Comparison of ENCODE assay signal across 27 cellular contexts in the genomic region with DNA sequence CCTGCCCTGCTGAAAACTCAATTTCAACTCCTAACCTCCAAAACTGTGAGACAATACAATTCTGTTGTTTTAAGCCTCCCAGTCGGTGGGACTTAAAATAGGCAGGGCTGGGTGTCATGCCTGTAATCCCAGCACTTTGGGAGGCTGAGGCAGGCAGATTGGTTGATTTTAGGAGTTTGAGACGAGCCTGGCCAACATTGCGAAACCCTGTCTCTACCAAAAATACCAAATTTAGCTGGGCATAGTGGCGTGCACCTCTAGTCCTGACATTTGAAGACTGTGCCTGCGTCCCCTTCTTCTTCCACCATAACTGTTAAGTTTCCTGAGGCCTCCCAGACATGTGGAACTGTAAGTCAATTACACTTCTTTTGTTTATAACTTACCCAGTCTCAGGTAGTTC.
"Had no signal": no experiment of that assay in that cellular context is flagged by ENCODE, and none has a peak within 500 bp of the region (broad histone marks: within the 10 kb centered on the region; RNA-seq: fewer than 3 reads in every experiment).

No MANE protein-coding gene starts in this region.

- H3K36me3 ChIP-seq: neutrophil, pancreas, stomach, thoracic aorta, thyroid gland, tibial nerve, upper lobe of left lung, uterus had no signal

- H3K4me3 ChIP-seq: pancreas, psoas muscle, skin epidermis, smooth muscle cell, stomach, thoracic aorta, thyroid gland, tibial nerve, upper lobe of left lung, uterus had no signal

- H3K9me3 ChIP-seq: neutrophil, pancreas, psoas muscle, thyroid gland, upper lobe of left lung, uterus had no signal

- H3K4me3 Mint-ChIP-seq: naive thymus-derived CD4-positive, alpha-beta T cell; natural killer cell; nephron; stimulated activated effector memory CD8-positive, alpha-beta T cell treated with anti-CD3 and anti-CD28 coated beads, Interleukin-12 subunit alpha, Interleukin-12 subunit beta, amount 100 ng/mL, for 72 hours; stimulated activated naive B cell treated with anti-CD40 and anti-IgM and Interleukin-4, amounts not matched to agents 10 μg/mL and 1 μg/mL and 100 μg/mL, for 72 hours; stimulated activated naive CD8-positive, alpha-beta T cell treated with anti-CD3 and anti-CD28 coated beads, Interleukin-15, Interleukin-2, amounts not matched to agents 100 ng/mL and 50 ng/mL, for 24 hours had no signal

- H3K9me3 Mint-ChIP-seq: natural killer cell; stimulated activated naive CD8-positive, alpha-beta T cell treated with anti-CD3 and anti-CD28 coated beads, Interleukin-15, Interleukin-2, amounts not matched to agents 100 ng/mL and 50 ng/mL, for 24 hours had no signal

- H3K4me1 Mint-ChIP-seq: natural killer cell; nephron; stimulated activated effector memory CD8-positive, alpha-beta T cell treated with anti-CD3 and anti-CD28 coated beads, Interleukin-12 subunit alpha, Interleukin-12 subunit beta, amount 100 ng/mL, for 72 hours had no signal

- H3K27me3 Mint-ChIP-seq: naive thymus-derived CD4-positive, alpha-beta T cell; progenitor cell of endocrine pancreas; stimulated activated naive B cell treated with anti-CD40 and anti-IgM and Interleukin-4, amounts not matched to agents 10 μg/mL and 1 μg/mL and 100 μg/mL, for 72 hours; stimulated activated naive CD8-positive, alpha-beta T cell treated with anti-CD3 and anti-CD28 coated beads, Interleukin-15, Interleukin-2, amounts not matched to agents 100 ng/mL and 50 ng/mL, for 24 hours had no signal

- H3K4me2 ChIP-seq: smooth muscle cell had no signal

- H3K27ac Mint-ChIP-seq: natural killer cell; nephron; progenitor cell of endocrine pancreas; stimulated activated effector memory CD8-positive, alpha-beta T cell treated with anti-CD3 and anti-CD28 coated beads, Interleukin-12 subunit alpha, Interleukin-12 subunit beta, amount 100 ng/mL, for 72 hours; stimulated activated naive B cell treated with anti-CD40 and anti-IgM and Interleukin-4, amounts not matched to agents 10 μg/mL and 1 μg/mL and 100 μg/mL, for 72 hours; stimulated activated naive CD8-positive, alpha-beta T cell treated with anti-CD3 and anti-CD28 coated beads, Interleukin-15, Interleukin-2, amounts not matched to agents 100 ng/mL and 50 ng/mL, for 24 hours had no signal

- H3K36me3 Mint-ChIP-seq: natural killer cell; stimulated activated effector memory CD8-positive, alpha-beta T cell treated with anti-CD3 and anti-CD28 coated beads, Interleukin-12 subunit alpha, Interleukin-12 subunit beta, amount 100 ng/mL, for 72 hours had no signal

- H3K27ac ChIP-seq: neutrophil, pancreas, psoas muscle, skin epidermis, stomach, thoracic aorta, thyroid gland, tibial nerve, upper lobe of left lung, uterus had no signal

- H3K27me3 ChIP-seq: neutrophil, pancreas, stomach, thyroid gland, tibial nerve, upper lobe of left lung, uterus had no signal

- FAIRE-seq: pancreas had no signal

- ATAC-seq: naive thymus-derived CD4-positive, alpha-beta T cell; natural killer cell; pancreas; psoas muscle; right cardiac atrium; sciatic nerve; stimulated activated effector memory CD8-positive, alpha-beta T cell treated with anti-CD3 and anti-CD28 coated beads, Interleukin-12 subunit alpha, Interleukin-12 subunit beta, amount 100 ng/mL, for 72 hours; stimulated activated naive B cell treated with anti-CD40 and anti-IgM and Interleukin-4, amounts not matched to agents 10 μg/mL and 1 μg/mL and 100 μg/mL, for 72 hours had no signal

- H3K4me1 ChIP-seq: pancreas, psoas muscle, stomach, thyroid gland, tibial nerve, upper lobe of left lung, uterus had no signal

- DNase-seq: naive thymus-derived CD4-positive, alpha-beta T cell; natural killer cell; nucleus accumbens; pancreas; psoas muscle; right cardiac atrium; stimulated activated CD4-positive, alpha-beta T cell treated with anti-CD3 and anti-CD28 coated beads, Interleukin-15, amount 100 ng/mL, for 24 hours; stimulated activated CD4-positive, alpha-beta T cell treated with anti-CD3 and anti-CD28 coated beads, Interleukin-2, amount 100 ng/mL, for 24 hours; stimulated activated CD4-positive, alpha-beta T cell treated with anti-CD3 and anti-CD28 coated beads, Interleukin-2, amount 100 ng/mL, for 48 hours; stimulated activated CD4-positive, alpha-beta T cell treated with anti-CD3 and anti-CD28 coated beads, Interleukin-4, amount 100 ng/mL, for 24 hours; stimulated activated naive B cell treated with anti-CD40 and anti-IgM and Interleukin-4, amounts not matched to agents 10 μg/mL and 1 μg/mL and 100 μg/mL, for 72 hours; stimulated activated naive CD4-positive, alpha-beta T cell treated with Interleukin-2 at 50 U/mL for 16 hours; stomach; thyroid gland; trophoblast cell; upper lobe of left lung; uterus had no signal
